23 cellular contexts compared by ENCODE assay signal in genomic region chr11:103546236-103546635, GRCh38.
DNase-seq lines count a peak whose midpoint lies in the region; ATAC-seq and TF ChIP-seq lines count a peak whose summit lies in the region.
"Had no signal": no experiment of that assay in that cellular context is flagged by ENCODE, and none has a peak within 500 bp of the region (broad histone marks: within the 10 kb centered on the region; RNA-seq: fewer than 3 reads in every experiment).

No MANE protein-coding gene starts in this region.

- no peaks in the 10 kb centered on the region for H3K27me3 Mint-ChIP-seq in activated naive CD8-positive, alpha-beta T cell treated with anti-CD3 and anti-CD28 coated beads, Interleukin-2, amount 50 U/mL, for 24 hours
- H3K27me3 Mint-ChIP-seq: natural killer cell treated with Interleukin-12 subunit alpha and Interleukin-12 subunit beta and Interleukin-15 and Interleukin-18, amount 100 ng/mL, for 72 hours; stimulated activated naive CD8-positive, alpha-beta T cell treated with anti-CD3 and anti-CD28 coated beads, Interleukin-15, Interleukin-2, amounts not matched to agents 100 ng/mL and 50 ng/mL, for 24 hours; type B pancreatic cell had no signal

- no peaks in the 10 kb centered on the region for H3K36me3 Mint-ChIP-seq in activated naive CD8-positive, alpha-beta T cell treated with anti-CD3 and anti-CD28 coated beads, Interleukin-2, amount 50 U/mL, for 24 hours (ENCODE audit: low read depth)
- H3K36me3 Mint-ChIP-seq: memory B cell; natural killer cell treated with Interleukin-12 subunit alpha and Interleukin-12 subunit beta and Interleukin-15 and Interleukin-18, amount 100 ng/mL, for 72 hours; type B pancreatic cell had no signal

- no peak overlapping the region for H3K4me3 Mint-ChIP-seq in activated naive CD8-positive, alpha-beta T cell treated with anti-CD3 and anti-CD28 coated beads, Interleukin-2, amount 50 U/mL, for 24 hours
- H3K4me3 Mint-ChIP-seq: endodermal cell; memory B cell; natural killer cell treated with Interleukin-12 subunit alpha and Interleukin-12 subunit beta and Interleukin-15 and Interleukin-18, amount 100 ng/mL, for 72 hours; stimulated activated naive CD8-positive, alpha-beta T cell treated with anti-CD3 and anti-CD28 coated beads, Interleukin-15, Interleukin-2, amounts not matched to agents 100 ng/mL and 50 ng/mL, for 24 hours; T-helper 1 cell treated with Interleukin-12 subunit alpha and Interleukin-12 subunit beta and Interleukin-4 antibody, amounts not matched to agents 30 μg/mL and 1 μg/mL, for 36 hours; type B pancreatic cell had no signal

- no peak overlapping the region for H3K4me3 ChIP-seq in foreskin fibroblast (ENCODE audit: low read depth in 1 of 2, low read length in 2 of 2)
- H3K4me3 ChIP-seq: SJCRH30 had no signal

- no peaks in the 10 kb centered on the region for H3K4me1 Mint-ChIP-seq in activated naive CD8-positive, alpha-beta T cell treated with anti-CD3 and anti-CD28 coated beads, Interleukin-2, amount 50 U/mL, for 24 hours
- H3K4me1 Mint-ChIP-seq: endodermal cell, memory B cell had no signal

- DNase-seq in EL (peak; percentile 53), M059J (ENCODE audit: low read depth) (peak; percentile 49), RKO (ENCODE audit: low spot score) (peak; percentile 4), foreskin fibroblast (peak; percentile 58 to 74), mesenteric fat pad (ENCODE audit: low spot score) (no peak)
- no peak for DNase-seq in activated naive CD8-positive, alpha-beta T cell treated with anti-CD3 and anti-CD28 coated beads, Interleukin-2, amount 50 U/mL, for 24 hours
- DNase-seq: activated naive CD4-positive, alpha-beta T cell; activated T-cell treated with anti-CD3 and anti-CD28 coated beads for 4 hours; anterior cingulate cortex; endodermal cell; GDM1; H7; islet precursor cell; NCI-H1694; NCI-H345; posterior cingulate gyrus; SJCRH30 had no signal

- peaks cover under 1% of the 10 kb centered on the region for H3K9me3 Mint-ChIP-seq in activated naive CD8-positive, alpha-beta T cell treated with anti-CD3 and anti-CD28 coated beads, Interleukin-2, amount 50 U/mL, for 24 hours
- H3K9me3 Mint-ChIP-seq: natural killer cell treated with Interleukin-12 subunit alpha and Interleukin-12 subunit beta and Interleukin-15 and Interleukin-18, amount 100 ng/mL, for 72 hours; stimulated activated naive CD8-positive, alpha-beta T cell treated with anti-CD3 and anti-CD28 coated beads, Interleukin-15, Interleukin-2, amounts not matched to agents 100 ng/mL and 50 ng/mL, for 24 hours had no signal

- H3K27ac Mint-ChIP-seq in activated naive CD8-positive, alpha-beta T cell treated with anti-CD3 and anti-CD28 coated beads, Interleukin-2, amount 50 U/mL, for 24 hours: no peak overlapping the region
- H3K27ac Mint-ChIP-seq: endodermal cell; memory B cell; natural killer cell treated with Interleukin-12 subunit alpha and Interleukin-12 subunit beta and Interleukin-15 and Interleukin-18, amount 100 ng/mL, for 72 hours; stimulated activated naive CD8-positive, alpha-beta T cell treated with anti-CD3 and anti-CD28 coated beads, Interleukin-15, Interleukin-2, amounts not matched to agents 100 ng/mL and 50 ng/mL, for 24 hours; T-helper 1 cell treated with Interleukin-12 subunit alpha and Interleukin-12 subunit beta and Interleukin-4 antibody, amounts not matched to agents 30 μg/mL and 1 μg/mL, for 36 hours; type B pancreatic cell had no signal

- no peak for ATAC-seq in HG02623 (IDR thresholded peaks at IDR 0.05; ENCODE audit: unreplicated experiment)
- no peak for ATAC-seq in activated naive CD8-positive, alpha-beta T cell treated with anti-CD3 and anti-CD28 coated beads, Interleukin-2, amount 50 U/mL, for 24 hours
- ATAC-seq: natural killer cell treated with Interleukin-12 subunit alpha and Interleukin-12 subunit beta and Interleukin-15 and Interleukin-18, amount 100 ng/mL, for 72 hours had no signal

- no peak for TF ChIP-seq CTCF in foreskin fibroblast (IDR thresholded peaks at IDR 0.05; ENCODE audit: low read depth, low read length)

Comparison
In these comparisons a context has a peak if more than half of its experiments do, and no peak if none do; other contexts are left out.
1. DNase-seq: peak in EL (single experiment), M059J (single experiment), RKO (single experiment) and foreskin fibroblast (2 of 2); none in mesenteric fat pad (single experiment) and activated naive CD8-positive, alpha-beta T cell treated with anti-CD3 and anti-CD28 coated beads, Interleukin-2, amount 50 U/mL, for 24 hours (single experiment).